3 cellular contexts compared by ENCODE assay signal in the genomic region with DNA sequence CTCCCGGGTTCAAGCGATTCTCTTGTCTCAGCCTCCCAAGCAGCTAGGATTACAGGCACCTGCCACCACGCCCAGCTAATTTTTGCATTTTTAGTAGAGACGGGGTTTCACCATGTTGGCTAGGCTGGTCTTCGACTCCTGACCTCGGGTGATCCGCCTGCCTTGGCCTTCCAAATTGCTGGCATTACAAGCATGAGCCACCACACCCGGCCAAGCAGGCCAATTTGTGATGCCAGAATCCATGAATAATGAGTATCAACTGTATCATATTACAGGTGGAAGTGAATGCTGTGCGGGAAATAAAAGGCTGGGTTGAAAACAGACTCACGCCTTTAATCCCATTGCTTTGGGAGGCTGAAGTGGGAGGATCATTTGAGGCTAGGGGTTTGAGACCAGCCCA.
TF ChIP-seq lines count a peak whose summit lies in the region.

No MANE protein-coding gene starts in this region.

TF ChIP-seq in A549, 52 proteins besides CTCF, POLR2A, EP300 and RAD21 (continued from another document):
- TF ChIP-seq, protein P1, sequence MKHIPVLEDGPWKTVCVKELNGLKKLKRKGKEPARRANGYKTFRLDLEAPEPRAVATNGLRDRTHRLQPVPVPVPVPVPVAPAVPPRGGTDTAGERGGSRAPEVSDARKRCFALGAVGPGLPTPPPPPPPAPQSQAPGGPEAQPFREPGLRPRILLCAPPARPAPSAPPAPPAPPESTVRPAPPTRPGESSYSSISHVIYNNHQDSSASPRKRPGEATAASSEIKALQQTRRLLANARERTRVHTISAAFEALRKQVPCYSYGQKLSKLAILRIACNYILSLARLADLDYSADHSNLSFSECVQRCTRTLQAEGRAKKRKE (CRISPR knock-in tag; IDR thresholded peaks at IDR 0.05; ENCODE audit: low read depth): no peak
- TF ChIP-seq, protein P2, sequence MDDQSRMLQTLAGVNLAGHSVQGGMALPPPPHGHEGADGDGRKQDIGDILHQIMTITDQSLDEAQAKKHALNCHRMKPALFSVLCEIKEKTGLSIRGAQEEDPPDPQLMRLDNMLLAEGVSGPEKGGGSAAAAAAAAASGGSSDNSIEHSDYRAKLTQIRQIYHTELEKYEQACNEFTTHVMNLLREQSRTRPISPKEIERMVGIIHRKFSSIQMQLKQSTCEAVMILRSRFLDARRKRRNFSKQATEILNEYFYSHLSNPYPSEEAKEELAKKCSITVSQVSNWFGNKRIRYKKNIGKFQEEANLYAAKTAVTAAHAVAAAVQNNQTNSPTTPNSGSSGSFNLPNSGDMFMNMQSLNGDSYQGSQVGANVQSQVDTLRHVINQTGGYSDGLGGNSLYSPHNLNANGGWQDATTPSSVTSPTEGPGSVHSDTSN (IDR thresholded peaks at IDR 0.05): no peak
- no peak for TF ChIP-seq MAFK (IDR thresholded peaks at IDR 0.05; ENCODE audit: partially characterized antibody)
- TF ChIP-seq NR3C1 (IDR thresholded peaks at IDR 0.05): no peak

TF ChIP-seq in Ishikawa, 13 proteins besides CTCF, POLR2A, EP300 and RAD21 (continued from another document):
- TF ChIP-seq, protein P3, sequence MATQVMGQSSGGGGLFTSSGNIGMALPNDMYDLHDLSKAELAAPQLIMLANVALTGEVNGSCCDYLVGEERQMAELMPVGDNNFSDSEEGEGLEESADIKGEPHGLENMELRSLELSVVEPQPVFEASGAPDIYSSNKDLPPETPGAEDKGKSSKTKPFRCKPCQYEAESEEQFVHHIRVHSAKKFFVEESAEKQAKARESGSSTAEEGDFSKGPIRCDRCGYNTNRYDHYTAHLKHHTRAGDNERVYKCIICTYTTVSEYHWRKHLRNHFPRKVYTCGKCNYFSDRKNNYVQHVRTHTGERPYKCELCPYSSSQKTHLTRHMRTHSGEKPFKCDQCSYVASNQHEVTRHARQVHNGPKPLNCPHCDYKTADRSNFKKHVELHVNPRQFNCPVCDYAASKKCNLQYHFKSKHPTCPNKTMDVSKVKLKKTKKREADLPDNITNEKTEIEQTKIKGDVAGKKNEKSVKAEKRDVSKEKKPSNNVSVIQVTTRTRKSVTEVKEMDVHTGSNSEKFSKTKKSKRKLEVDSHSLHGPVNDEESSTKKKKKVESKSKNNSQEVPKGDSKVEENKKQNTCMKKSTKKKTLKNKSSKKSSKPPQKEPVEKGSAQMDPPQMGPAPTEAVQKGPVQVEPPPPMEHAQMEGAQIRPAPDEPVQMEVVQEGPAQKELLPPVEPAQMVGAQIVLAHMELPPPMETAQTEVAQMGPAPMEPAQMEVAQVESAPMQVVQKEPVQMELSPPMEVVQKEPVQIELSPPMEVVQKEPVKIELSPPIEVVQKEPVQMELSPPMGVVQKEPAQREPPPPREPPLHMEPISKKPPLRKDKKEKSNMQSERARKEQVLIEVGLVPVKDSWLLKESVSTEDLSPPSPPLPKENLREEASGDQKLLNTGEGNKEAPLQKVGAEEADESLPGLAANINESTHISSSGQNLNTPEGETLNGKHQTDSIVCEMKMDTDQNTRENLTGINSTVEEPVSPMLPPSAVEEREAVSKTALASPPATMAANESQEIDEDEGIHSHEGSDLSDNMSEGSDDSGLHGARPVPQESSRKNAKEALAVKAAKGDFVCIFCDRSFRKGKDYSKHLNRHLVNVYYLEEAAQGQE (IDR thresholded peaks at IDR 0.05; ENCODE audit: low read depth): no peak
TF ChIP-seq in Ishikawa: peak in this region for 3.

TF ChIP-seq in WTC11, 78 proteins besides CTCF, POLR2A, EP300 and RAD21 (continued from another document):
- TF ChIP-seq, protein P4, sequence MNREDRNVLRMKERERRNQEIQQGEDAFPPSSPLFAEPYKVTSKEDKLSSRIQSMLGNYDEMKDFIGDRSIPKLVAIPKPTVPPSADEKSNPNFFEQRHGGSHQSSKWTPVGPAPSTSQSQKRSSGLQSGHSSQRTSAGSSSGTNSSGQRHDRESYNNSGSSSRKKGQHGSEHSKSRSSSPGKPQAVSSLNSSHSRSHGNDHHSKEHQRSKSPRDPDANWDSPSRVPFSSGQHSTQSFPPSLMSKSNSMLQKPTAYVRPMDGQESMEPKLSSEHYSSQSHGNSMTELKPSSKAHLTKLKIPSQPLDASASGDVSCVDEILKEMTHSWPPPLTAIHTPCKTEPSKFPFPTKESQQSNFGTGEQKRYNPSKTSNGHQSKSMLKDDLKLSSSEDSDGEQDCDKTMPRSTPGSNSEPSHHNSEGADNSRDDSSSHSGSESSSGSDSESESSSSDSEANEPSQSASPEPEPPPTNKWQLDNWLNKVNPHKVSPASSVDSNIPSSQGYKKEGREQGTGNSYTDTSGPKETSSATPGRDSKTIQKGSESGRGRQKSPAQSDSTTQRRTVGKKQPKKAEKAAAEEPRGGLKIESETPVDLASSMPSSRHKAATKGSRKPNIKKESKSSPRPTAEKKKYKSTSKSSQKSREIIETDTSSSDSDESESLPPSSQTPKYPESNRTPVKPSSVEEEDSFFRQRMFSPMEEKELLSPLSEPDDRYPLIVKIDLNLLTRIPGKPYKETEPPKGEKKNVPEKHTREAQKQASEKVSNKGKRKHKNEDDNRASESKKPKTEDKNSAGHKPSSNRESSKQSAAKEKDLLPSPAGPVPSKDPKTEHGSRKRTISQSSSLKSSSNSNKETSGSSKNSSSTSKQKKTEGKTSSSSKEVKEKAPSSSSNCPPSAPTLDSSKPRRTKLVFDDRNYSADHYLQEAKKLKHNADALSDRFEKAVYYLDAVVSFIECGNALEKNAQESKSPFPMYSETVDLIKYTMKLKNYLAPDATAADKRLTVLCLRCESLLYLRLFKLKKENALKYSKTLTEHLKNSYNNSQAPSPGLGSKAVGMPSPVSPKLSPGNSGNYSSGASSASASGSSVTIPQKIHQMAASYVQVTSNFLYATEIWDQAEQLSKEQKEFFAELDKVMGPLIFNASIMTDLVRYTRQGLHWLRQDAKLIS (CRISPR knock-in tag; IDR thresholded peaks at IDR 0.05; ENCODE audit: borderline replicate concordance): no peak
- no peak for TF ChIP-seq MYBL2 (CRISPR knock-in tag; IDR thresholded peaks at IDR 0.05)
- no peak for TF ChIP-seq ZNF232 (CRISPR knock-in tag; IDR thresholded peaks at IDR 0.05)
- TF ChIP-seq, protein P5, sequence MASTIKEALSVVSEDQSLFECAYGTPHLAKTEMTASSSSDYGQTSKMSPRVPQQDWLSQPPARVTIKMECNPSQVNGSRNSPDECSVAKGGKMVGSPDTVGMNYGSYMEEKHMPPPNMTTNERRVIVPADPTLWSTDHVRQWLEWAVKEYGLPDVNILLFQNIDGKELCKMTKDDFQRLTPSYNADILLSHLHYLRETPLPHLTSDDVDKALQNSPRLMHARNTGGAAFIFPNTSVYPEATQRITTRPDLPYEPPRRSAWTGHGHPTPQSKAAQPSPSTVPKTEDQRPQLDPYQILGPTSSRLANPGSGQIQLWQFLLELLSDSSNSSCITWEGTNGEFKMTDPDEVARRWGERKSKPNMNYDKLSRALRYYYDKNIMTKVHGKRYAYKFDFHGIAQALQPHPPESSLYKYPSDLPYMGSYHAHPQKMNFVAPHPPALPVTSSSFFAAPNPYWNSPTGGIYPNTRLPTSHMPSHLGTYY (CRISPR knock-in tag; IDR thresholded peaks at IDR 0.05): no peak
- TF ChIP-seq TEAD1 (CRISPR knock-in tag; IDR thresholded peaks at IDR 0.05): no peak
- TF ChIP-seq, protein P6, sequence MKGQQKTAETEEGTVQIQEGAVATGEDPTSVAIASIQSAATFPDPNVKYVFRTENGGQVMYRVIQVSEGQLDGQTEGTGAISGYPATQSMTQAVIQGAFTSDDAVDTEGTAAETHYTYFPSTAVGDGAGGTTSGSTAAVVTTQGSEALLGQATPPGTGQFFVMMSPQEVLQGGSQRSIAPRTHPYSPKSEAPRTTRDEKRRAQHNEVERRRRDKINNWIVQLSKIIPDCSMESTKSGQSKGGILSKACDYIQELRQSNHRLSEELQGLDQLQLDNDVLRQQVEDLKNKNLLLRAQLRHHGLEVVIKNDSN (CRISPR knock-in tag; IDR thresholded peaks at IDR 0.05): no peak
- TF ChIP-seq JUN (CRISPR knock-in tag; IDR thresholded peaks at IDR 0.05): no peak
- TF ChIP-seq FOXJ3 (CRISPR knock-in tag; IDR thresholded peaks at IDR 0.05; ENCODE audit: borderline replicate concordance): no peak
